ENCODE assay signal across 8 cellular contexts in the genomic region with DNA sequence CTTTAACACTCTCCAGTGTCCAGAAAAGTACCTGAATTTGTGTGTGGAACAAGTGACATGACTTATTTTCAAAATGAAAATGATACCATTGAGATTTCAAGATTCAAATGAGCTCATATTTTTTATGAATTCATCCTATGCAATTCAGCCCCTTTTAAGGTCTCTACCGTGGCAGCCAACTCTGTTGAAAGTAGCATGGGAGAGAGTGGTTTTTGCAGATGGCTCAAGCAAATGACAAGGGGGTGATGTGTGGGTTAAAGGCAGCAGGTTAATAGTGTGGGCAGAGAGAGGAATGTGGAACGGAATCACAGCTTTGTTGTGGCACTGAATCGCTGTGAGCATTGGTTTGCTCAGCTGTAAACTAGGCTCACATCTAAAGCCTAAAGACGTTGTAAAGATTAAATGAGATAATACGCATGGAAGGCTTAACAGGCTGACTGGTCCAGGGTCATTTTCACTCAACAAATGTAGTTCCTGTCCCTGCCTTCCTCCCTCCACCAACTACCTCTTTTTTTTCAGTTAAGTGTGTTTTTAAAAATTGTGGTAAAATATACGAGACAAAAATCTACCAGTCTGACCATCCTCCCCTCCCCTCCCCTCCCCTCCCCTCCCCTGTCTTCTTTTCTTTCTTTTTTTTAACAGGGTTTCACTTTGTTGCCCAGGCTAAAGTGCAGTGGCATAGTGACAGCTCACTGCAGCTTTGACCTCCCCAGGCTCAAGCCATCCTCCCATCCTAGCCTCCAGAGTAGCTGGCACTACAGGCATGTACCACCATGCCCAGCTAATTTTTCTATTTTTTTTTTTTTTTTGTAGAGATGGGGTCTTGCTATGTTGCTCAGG.
A peak's percentile ranks its signal among the peaks of the same experiment; 100 is the strongest.
DNase-seq lines count a peak whose midpoint lies in the region; ATAC-seq and TF ChIP-seq lines count a peak whose summit lies in the region.

No MANE protein-coding gene starts in this region.

- in situ Hi-C loops in astrocyte of the spinal cord (cut with HindIII; ENCODE audit: low sequenced_read_pairs), result no loop called here

- peak overlapping the region; percentile 3 for H3K4me3 ChIP-seq in OCI-LY1 (ENCODE audit: low read depth, low read length, poor library complexity, severe bottlenecking)
- no peak overlapping the region for H3K4me3 ChIP-seq in astrocyte of the spinal cord (ENCODE audit: low read depth, low read length)
- peak overlapping the region; percentile 11 for H3K4me3 ChIP-seq in skeletal muscle satellite cell (ENCODE audit: low read length)

- H3K9ac ChIP-seq in OCI-LY1 (ENCODE audit: low read length) (peak overlapping the region; percentile 48), skeletal muscle satellite cell (ENCODE audit: low read depth, low read length) (peak overlapping the region; percentile 68)

- H3K9me3 ChIP-seq in OCI-LY1 (ENCODE audit: low read length), result no peaks in the 10 kb centered on the region
- no peaks in the 10 kb centered on the region for H3K9me3 ChIP-seq in skeletal muscle satellite cell (replicated peaks; ENCODE audit: low read length)

- peak; percentile 67 for ATAC-seq in GM18502 (IDR thresholded peaks at IDR 0.05; ENCODE audit: poor library complexity, unreplicated experiment)
- ATAC-seq in HG02798 (IDR thresholded peaks at IDR 0.05; ENCODE audit: poor library complexity, unreplicated experiment), result peak; percentile 72

- H3K79me2 ChIP-seq in OCI-LY1 (ENCODE audit: insufficient read depth, low read length), result no peaks in the 10 kb centered on the region

- H4K20me1 ChIP-seq in OCI-LY1 (ENCODE audit: insufficient read depth, low read length), result no peaks in the 10 kb centered on the region

- DNase-seq in astrocyte of the spinal cord (ENCODE audit: low read depth, low spot score) (peak; percentile 91), anterior cingulate cortex (lab: John Stamatoyannopoulos, UW) (no peak), NCI-H2227 (lab: John Stamatoyannopoulos, UW; ENCODE audit: unreplicated experiment) (no peak), NCI-H2227 treated with DMSO at 0.1 percent for 48 hours (lab: John Stamatoyannopoulos, UW) (no peak)

- H3K4me2 ChIP-seq in OCI-LY1 (ENCODE audit: low read length), result peak overlapping the region; percentile 43
- H3K4me2 ChIP-seq in skeletal muscle satellite cell (ENCODE audit: low read length), result peak overlapping the region; percentile 63

- TF ChIP-seq CTCF in OCI-LY1 (IDR thresholded peaks at IDR 0.05; ENCODE audit: low read length), result no peak
- TF ChIP-seq CTCF in astrocyte of the spinal cord (IDR thresholded peaks at IDR 0.05; ENCODE audit: low read depth, low read length), result no peak

- H3K36me3 ChIP-seq in OCI-LY1 (ENCODE audit: insufficient read depth, low read length), result no peaks in the 10 kb centered on the region
- no peaks in the 10 kb centered on the region for H3K36me3 ChIP-seq in skeletal muscle satellite cell (ENCODE audit: insufficient read depth, low read length)

- peaks cover 68% of the 10 kb centered on the region for H3K4me1 ChIP-seq in OCI-LY1 (ENCODE audit: insufficient read depth, low read length, severe bottlenecking)
- peaks cover 32% of the 10 kb centered on the region for H3K4me1 ChIP-seq in skeletal muscle satellite cell (ENCODE audit: control insufficient read depth, insufficient read depth, low read length)

- H2AFZ ChIP-seq in OCI-LY1 (ENCODE audit: low read length), result no peak overlapping the region

- H3K27ac ChIP-seq in OCI-LY1 (ENCODE audit: low read depth, low read length, poor library complexity, severe bottlenecking), result peak overlapping the region; percentile 98

- H3K27me3 ChIP-seq in OCI-LY1 (ENCODE audit: insufficient read depth, low read length) (no peaks in the 10 kb centered on the region), skeletal muscle satellite cell (ENCODE audit: control insufficient read depth, insufficient read depth, low read length) (no peaks in the 10 kb centered on the region)

- no peaks in the 10 kb centered on the region for H3K9me2 ChIP-seq in OCI-LY1 (ENCODE audit: low read depth, low read length)

- peaks cover 6% of the 10 kb centered on the region; the same call in 1 of the 2 replicates for H3F3A ChIP-seq in OCI-LY1 (ENCODE audit: insufficient read depth, low read length)
